9 cellular contexts compared by ENCODE assay signal in genomic region chr5:141814064-141814982, GRCh38.
DNase-seq lines count a peak whose midpoint lies in the region; ATAC-seq and TF ChIP-seq lines count a peak whose summit lies in the region.
"Had no signal": no experiment of that assay in that cellular context is flagged by ENCODE, and none has a peak within 500 bp of the region (broad histone marks: within the 10 kb centered on the region; RNA-seq: fewer than 3 reads in every experiment).

No MANE protein-coding gene starts in this region.

- in situ Hi-C loops in brain microvascular endothelial cell (cut with HindIII; ENCODE audit: low pct_ligation_motif_present, low sequenced_read_pairs) = no loop called here

- DNase-seq in Caco-2 (peak; percentile 76 to 86), brain microvascular endothelial cell (peak; percentile 9), left lung (peak in 1 of 2 donors; percentile 88), DMS79 (lab: John Stamatoyannopoulos, UW) (no peak)
- peak; percentile 27 for DNase-seq in T-helper 2 cell treated with Interferon-gamma antibody and Interleukin-4, amounts not matched to agents 5 μg/mL and 100 μg/mL, for 36 hours (ENCODE audit: low spot score)
- peak; percentile 78 for DNase-seq in stimulated activated CD8-positive, alpha-beta memory T cell treated with anti-CD3 and anti-CD28 coated beads, Interleukin-4, amount 100 ng/mL, for 48 hours

- POLR2A ChIA-PET in Caco-2 (lab: Charles Lee) = no interaction called here

- no peak overlapping the region for H3K4me3 ChIP-seq in Caco-2 (ENCODE audit: low read depth, low read length)
- no peak overlapping the region for H3K4me3 ChIP-seq in brain microvascular endothelial cell (ENCODE audit: low read depth, low read length)
- H3K4me3 ChIP-seq in left lung = no peak overlapping the region
- H3K4me3 ChIP-seq: skin epidermis had no signal

- H3K36me3 Mint-ChIP-seq in Caco-2 (ENCODE audit: insufficient read depth, unreplicated experiment) = no peaks in the 10 kb centered on the region
- no peaks in the 10 kb centered on the region for H3K36me3 Mint-ChIP-seq in T-helper 2 cell treated with Interferon-gamma antibody and Interleukin-4, amounts not matched to agents 5 μg/mL and 100 μg/mL, for 36 hours (ENCODE audit: low read depth)

- intact Hi-C loops in Caco-2 (cut with micrococcal nuclease; ENCODE audit: unreplicated experiment) = loop anchor here (1.0 to 5.0 kb wide), 4 partner anchors 57 to 122 kb away; no protein-coding TSS in a partner anchor
- intact Hi-C loops in left lung (cut with DNase I) = no loop called here

- H3K27me3 ChIP-seq in Caco-2 (replicated peaks; ENCODE audit: control insufficient read depth, insufficient read depth, low read length) (peaks cover 1% of the 10 kb centered on the region; the same call in 1 of the 2 replicates), brain microvascular endothelial cell (replicated peaks) (peaks cover 18% of the 10 kb centered on the region), left lung (peaks cover 0 to 32% of the 10 kb centered on the region in 2 donors)

- no TSS peak for BruUV-seq in Caco-2 (replicated peaks; lab: Mats Ljungman, UMichigan)

- H3K9me3 ChIP-seq in Caco-2 = no peaks in the 10 kb centered on the region
- H3K9me3 ChIP-seq in left lung = no peaks in the 10 kb centered on the region

- H3K27ac ChIP-seq in brain microvascular endothelial cell (no peak overlapping the region), left lung (no peak overlapping the region)
- H3K27ac ChIP-seq: skin epidermis had no signal

- ATAC-seq in HG02642 (IDR thresholded peaks at IDR 0.05; ENCODE audit: poor library complexity, unreplicated experiment) (peak; percentile 52), left lung (peak; percentile 92), HG03469 (IDR thresholded peaks at IDR 0.05; ENCODE audit: unreplicated experiment) (no peak)

- H3K36me3 ChIP-seq in Caco-2 (ENCODE audit: control insufficient read depth, insufficient read depth, low read length) = no peaks in the 10 kb centered on the region
- H3K36me3 ChIP-seq in brain microvascular endothelial cell (replicated peaks) = no peaks in the 10 kb centered on the region
- no peaks in the 10 kb centered on the region for H3K36me3 ChIP-seq in left lung

- H3K27ac Mint-ChIP-seq in Caco-2 (ENCODE audit: unreplicated experiment) = no peak overlapping the region
- no peak overlapping the region for H3K27ac Mint-ChIP-seq in T-helper 2 cell treated with Interferon-gamma antibody and Interleukin-4, amounts not matched to agents 5 μg/mL and 100 μg/mL, for 36 hours

- no peak overlapping the region for H3K4me3 Mint-ChIP-seq in Caco-2 (ENCODE audit: unreplicated experiment)
- H3K4me3 Mint-ChIP-seq in T-helper 2 cell treated with Interferon-gamma antibody and Interleukin-4, amounts not matched to agents 5 μg/mL and 100 μg/mL, for 36 hours = no peak overlapping the region

- CTCF ChIA-PET in Caco-2 (lab: Charles Lee) = interaction anchor here (0.6 to 1.9 kb wide), 12 partner anchors 22 to 1103 kb away, joined by 3 to 12 read pairs (median 4); no protein-coding TSS in a partner anchor

- no peaks in the 10 kb centered on the region for H3K9me3 Mint-ChIP-seq in Caco-2 (ENCODE audit: unreplicated experiment)
- no peaks in the 10 kb centered on the region for H3K9me3 Mint-ChIP-seq in T-helper 2 cell treated with Interferon-gamma antibody and Interleukin-4, amounts not matched to agents 5 μg/mL and 100 μg/mL, for 36 hours

- H3K27me3 Mint-ChIP-seq in Caco-2 (ENCODE audit: insufficient read depth, unreplicated experiment) = peaks cover 11% of the 10 kb centered on the region
- peaks cover 32% of the 10 kb centered on the region for H3K27me3 Mint-ChIP-seq in T-helper 2 cell treated with Interferon-gamma antibody and Interleukin-4, amounts not matched to agents 5 μg/mL and 100 μg/mL, for 36 hours (ENCODE audit: low read depth)

- no peaks in the 10 kb centered on the region for H3K4me1 Mint-ChIP-seq in Caco-2 (ENCODE audit: low read depth, unreplicated experiment)
- no peaks in the 10 kb centered on the region for H3K4me1 Mint-ChIP-seq in T-helper 2 cell treated with Interferon-gamma antibody and Interleukin-4, amounts not matched to agents 5 μg/mL and 100 μg/mL, for 36 hours (ENCODE audit: low read depth)

- no peaks in the 10 kb centered on the region for H3K4me1 ChIP-seq in Caco-2
- H3K4me1 ChIP-seq in left lung = peaks cover 0 to 5% of the 10 kb centered on the region in 2 donors

- TF ChIP-seq CTCF in Caco-2 (IDR thresholded peaks at IDR 0.05; ENCODE audit: insufficient read depth in 1 of 2, low read depth in 1 of 2, low read length in 1 of 2, severe bottlenecking in 1 of 2, unreplicated experiment in 1 of 2) (peak; percentile 81 to 87), brain microvascular endothelial cell (IDR thresholded peaks at IDR 0.05; ENCODE audit: low read depth, low read length, missing control alignments) (peak; percentile 81), left lung (IDR thresholded peaks at IDR 0.05) (peak; percentile 37 to 65)
